In the genomic region with DNA sequence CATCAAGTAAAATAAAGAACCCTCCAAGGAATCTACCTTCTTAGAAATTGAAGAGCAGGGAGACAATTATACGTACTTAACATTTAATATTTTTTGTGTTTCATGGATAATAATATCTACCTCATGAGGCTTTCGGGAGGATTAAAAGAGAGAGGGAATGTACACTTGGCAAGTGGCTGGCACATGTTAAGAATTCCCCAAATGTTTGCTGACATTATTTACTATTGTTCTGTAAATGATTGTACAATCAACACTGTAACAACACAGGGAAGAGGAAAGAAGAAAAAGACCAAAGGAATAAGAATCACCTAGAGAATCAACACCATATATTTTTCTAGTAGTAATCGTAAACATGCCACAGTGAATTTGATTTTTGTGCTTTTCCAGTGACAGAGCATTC, we compare ENCODE assay signal across 28 cellular contexts.
"Had no signal": no experiment of that assay in that cellular context is flagged by ENCODE, and none has a peak within 500 bp of the region (broad histone marks: within the 10 kb centered on the region; RNA-seq: fewer than 3 reads in every experiment).

No MANE protein-coding gene starts in this region.

- H3K4me1 ChIP-seq: parathyroid adenoma, psoas muscle, right atrium auricular region, testis, transverse colon had no signal

- ATAC-seq: activated CD4-positive, alpha-beta T cell treated with anti-CD3 and anti-CD28 coated beads for 36 hours; activated CD8-positive, alpha-beta memory T cell treated with anti-CD3 and anti-CD28 coated beads, Interleukin-2, amount 10 ng/mL, durations not matched to agents 7 days and 5 days; activated CD8-positive, alpha-beta T cell treated with anti-CD3 and anti-CD28 coated beads, Interleukin-2, amount 10 ng/mL, durations not matched to agents 7 days and 5 days; activated naive CD4-positive, alpha-beta T cell treated with anti-CD3 and anti-CD28 coated beads, Interleukin-2, amount 50 U/mL, for 72 hours; effector memory CD8-positive, alpha-beta T cell; left colon; naive thymus-derived CD8-positive, alpha-beta T cell; psoas muscle had no signal

- DNase-seq: activated B cell treated with CpG ODN at 0.5 μM for 24 hours; activated CD4-positive, alpha-beta T cell treated with anti-CD3 and anti-CD28 coated beads for 36 hours; activated CD8-positive, alpha-beta memory T cell treated with anti-CD3 and anti-CD28 coated beads, Interleukin-2, amount 10 ng/mL, durations not matched to agents 7 days and 5 days; activated CD8-positive, alpha-beta T cell treated with anti-CD3 and anti-CD28 coated beads, Interleukin-2, amount 10 ng/mL, durations not matched to agents 7 days and 5 days; activated naive CD4-positive, alpha-beta T cell; activated T-cell treated with anti-CD3 and anti-CD28 coated beads, Interleukin-2, amount 50 U/mL, for 48 hours; anterior cingulate cortex; cerebellar nuclear complex; effector memory CD8-positive, alpha-beta T cell; foreskin fibroblast; head of caudate nucleus; hippocampal formation; left colon; mammary epithelial cell; naive thymus-derived CD8-positive, alpha-beta T cell; nucleus accumbens; psoas muscle; stimulated activated CD4-positive, alpha-beta T cell treated with anti-CD3 and anti-CD28 coated beads, Interleukin-15, amount 100 ng/mL, for 24 hours; stimulated activated CD4-positive, alpha-beta T cell treated with anti-CD3 and anti-CD28 coated beads, Interleukin-2, amount 100 ng/mL, for 24 hours; stimulated activated naive CD4-positive, alpha-beta T cell; T-helper 2 cell; testis; transverse colon had no signal

- H3K79me2 ChIP-seq: parathyroid adenoma had no signal

- H3K9me3 ChIP-seq: psoas muscle, right atrium auricular region, testis, transverse colon had no signal

- H2AFZ ChIP-seq: parathyroid adenoma had no signal

- H3K27ac ChIP-seq: cardiac muscle cell, coronary artery, parathyroid adenoma, psoas muscle, right atrium auricular region, testis, transverse colon had no signal

- H3K27me3 ChIP-seq: cardiac muscle cell, right atrium auricular region, testis, transverse colon had no signal

- H3K4me3 ChIP-seq: cardiac muscle cell, coronary artery, psoas muscle, right atrium auricular region, testis, transverse colon had no signal

- H3K9ac ChIP-seq: parathyroid adenoma had no signal

- H3K36me3 ChIP-seq: cardiac muscle cell, right atrium auricular region, transverse colon had no signal
